1 cellular context compared by ENCODE assay signal in genomic region chr11:64153831-64154230, GRCh38.
TF ChIP-seq lines count a peak whose summit lies in the region.

No MANE protein-coding gene starts in this region.

TF ChIP-seq in HepG2, 621 proteins besides CTCF, POLR2A, EP300 and RAD21 (continued from another document):
- TF ChIP-seq PATZ1 (CRISPR knock-in tag; IDR thresholded peaks at IDR 0.05) (peak; percentile 59), TGIF2 (CRISPR knock-in tag; IDR thresholded peaks at IDR 0.05) (no peak), TEAD3 (CRISPR knock-in tag; optimal IDR thresholded peaks at IDR 0.05; ENCODE audit: borderline replicate concordance) (peak; percentile 21), PREB (CRISPR knock-in tag; IDR thresholded peaks at IDR 0.05) (no peak), ETV5 (CRISPR knock-in tag; IDR thresholded peaks at IDR 0.05; ENCODE audit: borderline replicate concordance) (peak; percentile 25; the same call in 1 of the 2 replicates), GFI1 (CRISPR knock-in tag; IDR thresholded peaks at IDR 0.05; ENCODE audit: borderline replicate concordance) (peak; percentile 91), ESRRA (CRISPR knock-in tag; IDR thresholded peaks at IDR 0.05; ENCODE audit: low read depth) (no peak)
